18 cellular contexts compared by ENCODE assay signal in the genomic region with DNA sequence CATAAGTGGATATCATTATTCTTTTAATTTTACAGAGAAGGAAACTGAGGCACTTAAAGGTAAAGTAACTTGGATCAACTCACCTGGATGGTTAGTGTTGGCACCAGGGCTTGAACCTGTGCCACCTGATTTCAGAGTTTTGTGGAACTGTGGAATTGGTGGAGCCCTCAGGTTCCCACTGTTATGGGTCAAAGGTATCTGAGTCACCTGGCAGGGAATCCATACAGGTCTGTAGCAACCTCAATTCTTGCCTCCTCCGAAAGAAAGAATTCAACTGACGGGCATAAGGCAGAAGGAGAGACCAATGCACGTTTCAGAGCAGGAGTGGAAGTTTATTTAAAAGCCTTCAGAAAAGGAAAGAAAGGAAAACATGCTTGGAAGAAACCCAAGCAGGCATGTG. TPM values are rescaled to one million over a fixed set of nuclear protein-coding genes. Genes with fewer than 3 reads are reported as not detected.
DNase-seq lines count a peak whose midpoint lies in the region; ATAC-seq and TF ChIP-seq lines count a peak whose summit lies in the region.
"Had no signal": no experiment of that assay in that cellular context is flagged by ENCODE, and none has a peak within 500 bp of the region (broad histone marks: within the 10 kb centered on the region; RNA-seq: fewer than 3 reads in every experiment).

No MANE protein-coding gene starts in this region.

- intact Hi-C loops in MCF 10A (cut with micrococcal nuclease) (no loop called here), breast epithelium (cut with DNase I; ENCODE audit: low total_unique reads) (no loop called here)

- BruUV-seq in MCF 10A (replicated peaks; lab: Mats Ljungman, UMichigan) = no TSS peak

- H3K27ac ChIP-seq in breast epithelium = no peak overlapping the region
- H3K27ac ChIP-seq: 22Rv1; A549; BLaER1 treated with 17β-estradiol and CSF1 and Interleukin-3, amounts not matched to agents 10 nM and 100 nM; C4-2B had no signal

- POLR2A ChIA-PET in MCF 10A (lab: Yijun Ruan, JAX) = no interaction called here

- no peaks in the 10 kb centered on the region for H3K4me1 ChIP-seq in breast epithelium
- H3K4me1 ChIP-seq: A549; BLaER1 treated with 17β-estradiol and CSF1 and Interleukin-3, amounts not matched to agents 10 nM and 100 nM; Caco-2 had no signal

- H3K36me3 Mint-ChIP-seq in MCF 10A (ENCODE audit: insufficient read depth, unreplicated experiment) = no peaks in the 10 kb centered on the region

- no peak for TF ChIP-seq POLR2A in breast epithelium (IDR thresholded peaks at IDR 0.05)

- H3K4me3 Mint-ChIP-seq in MCF 10A (ENCODE audit: unreplicated experiment) = no peak overlapping the region
- H3K4me3 Mint-ChIP-seq: B cell; CD4-positive, alpha-beta T cell; CD8-positive, alpha-beta T cell had no signal

- ATAC-seq in HG03025 (IDR thresholded peaks at IDR 0.05; ENCODE audit: low FRiP score, unreplicated experiment) = no peak
- ATAC-seq: A549; CD8-positive, alpha-beta T cell had no signal

- TF ChIP-seq CTCF in MCF 10A (IDR thresholded peaks at IDR 0.05; ENCODE audit: unreplicated experiment) (no peak), breast epithelium (IDR thresholded peaks at IDR 0.05) (no peak), epithelial cell of esophagus (IDR thresholded peaks at IDR 0.05; ENCODE audit: insufficient read depth, low read depth, low read length, missing control alignments) (no peak)

- no peak overlapping the region for H3K27ac Mint-ChIP-seq in MCF 10A (ENCODE audit: low read depth, unreplicated experiment)
- H3K27ac Mint-ChIP-seq: B cell; CD4-positive, alpha-beta T cell; CD8-positive, alpha-beta T cell had no signal

- CTCF ChIA-PET in MCF 10A (lab: Yijun Ruan, JAX) = no interaction called here

- H3K36me3 ChIP-seq in breast epithelium = no peaks in the 10 kb centered on the region

- H3K27me3 Mint-ChIP-seq in MCF 10A (ENCODE audit: insufficient read depth, unreplicated experiment) = peaks cover 27% of the 10 kb centered on the region
- H3K27me3 Mint-ChIP-seq: CD4-positive, alpha-beta T cell had no signal

- H3K4me1 Mint-ChIP-seq in MCF 10A (ENCODE audit: insufficient read depth, unreplicated experiment) = peaks cover 16% of the 10 kb centered on the region
- H3K4me1 Mint-ChIP-seq: B cell had no signal

- no peaks in the 10 kb centered on the region for H3K9me3 Mint-ChIP-seq in MCF 10A (ENCODE audit: unreplicated experiment)

- DNase-seq in MCF 10A (ENCODE audit: unreplicated experiment) (peak; percentile 40), breast epithelium (ENCODE audit: low spot score in 2 of 2) (no peak), epithelial cell of esophagus (ENCODE audit: low read depth) (peak; percentile 14), globus pallidus (ENCODE audit: low spot score) (no peak)
- DNase-seq: AML-193; Caco-2; Calu3; CD4-positive, alpha-beta T cell; CD8-positive, alpha-beta T cell; DMS79 treated with DMSO at 0.1 percent for 48 hours; GF-D8 had no signal

- H3K27me3 ChIP-seq in breast epithelium = no peaks in the 10 kb centered on the region
- H3K27me3 ChIP-seq: BLaER1 treated with 17β-estradiol and CSF1 and Interleukin-3, amounts not matched to agents 10 nM and 100 nM had no signal

- peaks cover 12 to 42% of the 10 kb centered on the region in 2 donors for H3K9me3 ChIP-seq in breast epithelium

- no peak overlapping the region for H3K4me3 ChIP-seq in breast epithelium
- H3K4me3 ChIP-seq in epithelial cell of esophagus (ENCODE audit: low read length) = no peak overlapping the region
- H3K4me3 ChIP-seq: A549; BLaER1 treated with 17β-estradiol and CSF1 and Interleukin-3, amounts not matched to agents 10 nM and 100 nM had no signal

RNA-seq across cellular contexts. Expression of gene ADAMTS14, which starts 25.2 kb away (rescaled TPM):
- total RNA-seq in MCF 10A (2022) (0.25 TPM in 1 of 2 replicates, not detected in the other), breast epithelium (under 1 TPM; under 0.01 to 0.15 (median under 0.01) TPM)
- total RNA-seq: A172; B cell; Caco-2; CD4-positive, alpha-beta T cell; CD8-positive, alpha-beta T cell had no signal

RNA-seq across cellular contexts. Expression of gene PRF1, which starts 44.5 kb away (rescaled TPM):
- total RNA-seq in MCF 10A (2022) = not detected in 2 replicates
- total RNA-seq in breast epithelium = 1 to 10 TPM; 2.2 to 4.3 (median 2.2) TPM
- total RNA-seq: A172, Calu3 had no signal

Comparison
In these comparisons a context has a peak if more than half of its experiments do, and no peak if none do; other contexts are left out.
1. DNase-seq: peak in MCF 10A (single experiment) and epithelial cell of esophagus (single experiment); none in breast epithelium (0 of 2) and globus pallidus (single experiment).